ENCODE assay signal across 19 cellular contexts in genomic region chr2:172330060-172330671, GRCh38.
A peak's percentile ranks its signal among the peaks of the same experiment; 100 is the strongest.
DNase-seq lines count a peak whose midpoint lies in the region; ATAC-seq and TF ChIP-seq lines count a peak whose summit lies in the region.
"Had no signal": no experiment of that assay in that cellular context is flagged by ENCODE, and none has a peak within 500 bp of the region (broad histone marks: within the 10 kb centered on the region; RNA-seq: fewer than 3 reads in every experiment).

No MANE protein-coding gene starts in this region.

- no peak overlapping the region for H4K5ac ChIP-seq in IMR-90 (ENCODE audit: low read depth, low read length)

- no peaks in the 10 kb centered on the region for H3K79me2 ChIP-seq in mammary epithelial cell (ENCODE audit: insufficient read depth, low read length)

- H3K14ac ChIP-seq in IMR-90 (replicated peaks; ENCODE audit: low read depth, low read length) = no peak overlapping the region

- intact Hi-C loops in IMR-90 (cut with micrococcal nuclease) (no loop called here), left ventricle myocardium inferior (cut with micrococcal nuclease) (no loop called here), gastrocnemius medialis (cut with DNase I; ENCODE audit: low total_unique reads) (no loop called here), mammary epithelial cell (cut with micrococcal nuclease) (no loop called here)
- intact Hi-C loops in activated naive CD4-positive, alpha-beta T cell treated with anti-CD3 and anti-CD28 coated beads for 36 hours (cut with micrococcal nuclease) = no loop called here

- no peaks in the 10 kb centered on the region for H3K36me3 ChIP-seq in IMR-90 (ENCODE audit: control insufficient read depth, insufficient read depth, low read length)
- H3K36me3 ChIP-seq in left ventricle myocardium inferior = no peaks in the 10 kb centered on the region
- H3K36me3 ChIP-seq in gastrocnemius medialis = no peaks in the 10 kb centered on the region
- H3K36me3 ChIP-seq in mammary epithelial cell (ENCODE audit: insufficient read depth, low read length) = no peaks in the 10 kb centered on the region

- no peak for DNase-seq in IMR-90
- peak; percentile 63 for DNase-seq in NCI-H345 (lab: John Stamatoyannopoulos, UW)
- DNase-seq in left ventricle myocardium inferior = no peak
- DNase-seq in gastrocnemius medialis = peak in 1 of 2 donors; percentile 30
- no peak for DNase-seq in activated naive CD4-positive, alpha-beta T cell treated with anti-CD3 and anti-CD28 coated beads for 36 hours
- no peak for DNase-seq in mammary epithelial cell
- DNase-seq: activated CD4-positive, CD25-positive, alpha-beta regulatory T cell; activated naive CD4-positive, alpha-beta T cell treated with anti-CD3 and anti-CD28 coated beads, Interleukin-2, amount 50 U/mL, for 16 hours; effector memory CD4-positive, alpha-beta T cell; GOT3; naive B cell; NCI-H187 treated with DMSO at 0.1 percent for 48 hours; retina; stimulated activated CD4-positive, alpha-beta T cell treated with anti-CD3 and anti-CD28 coated beads, Interleukin-4, amount 100 ng/mL, for 24 hours had no signal

- no peak overlapping the region for H2BK5ac ChIP-seq in IMR-90 (ENCODE audit: low read depth, low read length, poor library complexity, severe bottlenecking)

- H3K36me3 Mint-ChIP-seq in activated naive CD4-positive, alpha-beta T cell treated with anti-CD3 and anti-CD28 coated beads for 36 hours (ENCODE audit: low read depth) = no peaks in the 10 kb centered on the region
- H3K36me3 Mint-ChIP-seq: CD14-positive monocyte; naive B cell; stimulated activated effector memory CD8-positive, alpha-beta T cell treated with anti-CD3 and anti-CD28 coated beads, Interleukin-12 subunit alpha, Interleukin-12 subunit beta, amount 100 ng/mL, for 72 hours had no signal

- H3K4me1 ChIP-seq in IMR-90 (ENCODE audit: control insufficient read depth, insufficient read depth, low read length) (peaks cover 5% of the 10 kb centered on the region; the same call in 1 of the 2 replicates), left ventricle myocardium inferior (peaks cover 30% of the 10 kb centered on the region), gastrocnemius medialis (peaks cover 3 to 5% of the 10 kb centered on the region in 2 donors), mammary epithelial cell (ENCODE audit: insufficient read depth, low read length) (peaks cover 3% of the 10 kb centered on the region)

- no peak overlapping the region for H3K9ac ChIP-seq in IMR-90 (ENCODE audit: low read depth, low read length)
- H3K9ac ChIP-seq in mammary epithelial cell (ENCODE audit: insufficient read depth, low read length) = no peak overlapping the region

- in situ Hi-C loops in IMR-90 (cut with MboI; ENCODE audit: low sequenced_read_pairs) (no loop called here), gastrocnemius medialis (cut with MboI; ENCODE audit: low sequenced_read_pairs in 4 of 4) (no loop called here), mammary epithelial cell (cut with MboI; ENCODE audit: low sequenced_read_pairs in 2 of 2) (no loop called here)

- no peaks in the 10 kb centered on the region for H3K27me3 ChIP-seq in IMR-90 (ENCODE audit: control insufficient read depth, insufficient read depth, low read length)
- H3K27me3 ChIP-seq in left ventricle myocardium inferior (ENCODE audit: low read depth) = no peaks in the 10 kb centered on the region
- no peaks in the 10 kb centered on the region for H3K27me3 ChIP-seq in gastrocnemius medialis
- no peaks in the 10 kb centered on the region for H3K27me3 ChIP-seq in mammary epithelial cell (ENCODE audit: insufficient read depth, low read length)

- H3K79me1 ChIP-seq in IMR-90 (ENCODE audit: low read depth in 1 of 2, low read length in 2 of 2) = no peaks in the 10 kb centered on the region

- CTCF ChIA-PET in IMR-90 (lab: Yijun Ruan, JAX) (no interaction called here), mammary epithelial cell (lab: Charles Lee; ENCODE audit: low non-redundant PET) (no interaction called here)
- CTCF ChIA-PET in activated naive CD4-positive, alpha-beta T cell treated with anti-CD3 and anti-CD28 coated beads for 36 hours (lab: Charles Lee) = no interaction called here

- dilution Hi-C loops in IMR-90 (cut with HindIII; ENCODE audit: low sequenced_read_pairs, unreplicated experiment) (no loop called here), mammary epithelial cell (cut with HindIII; ENCODE audit: low sequenced_read_pairs) (no loop called here)

- H2AFZ ChIP-seq in IMR-90 (replicated peaks; ENCODE audit: low read length, poor library complexity) (peak overlapping the region; percentile 35), mammary epithelial cell (ENCODE audit: low read depth, low read length) (no peak overlapping the region)

- H3K18ac ChIP-seq in IMR-90 (ENCODE audit: low read depth, low read length) = no peak overlapping the region

- no peaks in the 10 kb centered on the region for H3K27me3 Mint-ChIP-seq in activated naive CD4-positive, alpha-beta T cell treated with anti-CD3 and anti-CD28 coated beads for 36 hours (ENCODE audit: low read depth)

- H4K20me1 ChIP-seq in IMR-90 (ENCODE audit: insufficient read depth, low read length) = no peaks in the 10 kb centered on the region
- H4K20me1 ChIP-seq in mammary epithelial cell (ENCODE audit: insufficient read depth, low read length) = no peaks in the 10 kb centered on the region

- no peak overlapping the region for H2BK120ac ChIP-seq in IMR-90 (ENCODE audit: low read depth, low read length)

- no peak overlapping the region for H2BK20ac ChIP-seq in IMR-90 (ENCODE audit: low read depth, low read length)

- H3K23ac ChIP-seq in IMR-90 (ENCODE audit: low read depth, low read length) = no peak overlapping the region

- ATAC-seq in IMR-90 (ENCODE audit: low read depth) (no peak), gastrocnemius medialis (peak in 1 of 2 donors; percentile 54), GM21529 (IDR thresholded peaks at IDR 0.05; ENCODE audit: unreplicated experiment) (no peak), GM21723 (IDR thresholded peaks at IDR 0.05; ENCODE audit: unreplicated experiment) (no peak)
- ATAC-seq: SK-N-SH treated with all-trans-retinoic acid at 6 μM for 48 hours; stimulated activated effector memory CD8-positive, alpha-beta T cell treated with anti-CD3 and anti-CD28 coated beads, Interleukin-12 subunit alpha, Interleukin-12 subunit beta, amount 100 ng/mL, for 72 hours had no signal

- H3K4ac ChIP-seq in IMR-90 (ENCODE audit: low read depth, low read length) = no peak overlapping the region

- POLR2A ChIA-PET in IMR-90 (lab: Charles Lee; ENCODE audit: unreplicated experiment) = no interaction called here

- no peak overlapping the region for H2BK15ac ChIP-seq in IMR-90 (ENCODE audit: low read depth, low read length)

- H2AK9ac ChIP-seq in IMR-90 (replicated peaks; ENCODE audit: low read depth, low read length, poor library complexity) = no peak overlapping the region

- no peak for TF ChIP-seq RAD21 in IMR-90 (IDR thresholded peaks at IDR 0.05; ENCODE audit: low read length)

- H4K8ac ChIP-seq in IMR-90 (ENCODE audit: low read depth in 2 of 2, low read length in 2 of 2) = no peak overlapping the region

- TF ChIP-seq CTCF in IMR-90 (conservative IDR thresholded peaks at IDR 0.05; ENCODE audit: low read depth, low read length) (no peak), left ventricle myocardium inferior (IDR thresholded peaks at IDR 0.05; ENCODE audit: borderline replicate concordance) (no peak), gastrocnemius medialis (IDR thresholded peaks at IDR 0.05 in 4 of 5, conservative IDR thresholded peaks at IDR 0.05 in 1 of 5) (no peak), mammary epithelial cell (conservative IDR thresholded peaks at IDR 0.05 in 1 of 2, IDR thresholded peaks at IDR 0.05 in 1 of 2; ENCODE audit: extremely low read depth in 1 of 2, insufficient read depth in 1 of 2, low read depth in 1 of 2, low read length in 2 of 2) (no peak)

- H3K27ac Mint-ChIP-seq in activated naive CD4-positive, alpha-beta T cell treated with anti-CD3 and anti-CD28 coated beads for 36 hours = no peak overlapping the region
- H3K27ac Mint-ChIP-seq: naive B cell; stimulated activated effector memory CD8-positive, alpha-beta T cell treated with anti-CD3 and anti-CD28 coated beads, Interleukin-12 subunit alpha, Interleukin-12 subunit beta, amount 100 ng/mL, for 72 hours had no signal

- H3K4me3 Mint-ChIP-seq in activated naive CD4-positive, alpha-beta T cell treated with anti-CD3 and anti-CD28 coated beads for 36 hours = no peak overlapping the region
- H3K4me3 Mint-ChIP-seq: CD14-positive monocyte; stimulated activated effector memory CD8-positive, alpha-beta T cell treated with anti-CD3 and anti-CD28 coated beads, Interleukin-12 subunit alpha, Interleukin-12 subunit beta, amount 100 ng/mL, for 72 hours had no signal

- H3K4me2 ChIP-seq in IMR-90 (ENCODE audit: low read depth, low read length) = no peak overlapping the region
- no peak overlapping the region for H3K4me2 ChIP-seq in mammary epithelial cell (ENCODE audit: insufficient read depth, low read depth, low read length)

- H3K9me3 Mint-ChIP-seq in activated naive CD4-positive, alpha-beta T cell treated with anti-CD3 and anti-CD28 coated beads for 36 hours = no peaks in the 10 kb centered on the region
- H3K9me3 Mint-ChIP-seq: stimulated activated effector memory CD8-positive, alpha-beta T cell treated with anti-CD3 and anti-CD28 coated beads, Interleukin-12 subunit alpha, Interleukin-12 subunit beta, amount 100 ng/mL, for 72 hours had no signal

- no peaks in the 10 kb centered on the region for H3K4me1 Mint-ChIP-seq in activated naive CD4-positive, alpha-beta T cell treated with anti-CD3 and anti-CD28 coated beads for 36 hours (ENCODE audit: low read depth)
- H3K4me1 Mint-ChIP-seq: stimulated activated effector memory CD8-positive, alpha-beta T cell treated with anti-CD3 and anti-CD28 coated beads, Interleukin-12 subunit alpha, Interleukin-12 subunit beta, amount 100 ng/mL, for 72 hours had no signal

- H2AK5ac ChIP-seq in IMR-90 (ENCODE audit: low read depth, low read length) = no peak overlapping the region

- no peak overlapping the region for H3K27ac ChIP-seq in IMR-90 (ENCODE audit: insufficient read depth, low read length)
- H3K27ac ChIP-seq in left ventricle myocardium inferior (replicated peaks) = peak overlapping the region; percentile 78
- H3K27ac ChIP-seq in gastrocnemius medialis = peak overlapping the region in 3 of 4 donors; percentile 44 to 60 (median 49)
- no peak overlapping the region for H3K27ac ChIP-seq in mammary epithelial cell (ENCODE audit: insufficient read depth, low read depth, low read length)

- H3K56ac ChIP-seq in IMR-90 (ENCODE audit: extremely low read depth, insufficient read depth, low read length) = no peak overlapping the region

- no peaks in the 10 kb centered on the region; the same call in 1 of the 2 replicates for H3K9me1 ChIP-seq in IMR-90 (ENCODE audit: insufficient read depth, low read length)

- H4K91ac ChIP-seq in IMR-90 (ENCODE audit: insufficient read depth, low read depth, low read length) = no peak overlapping the region

- TF ChIP-seq POLR2A in IMR-90 (IDR thresholded peaks at IDR 0.05; ENCODE audit: low read depth, low read length) (no peak), gastrocnemius medialis (IDR thresholded peaks at IDR 0.05) (no peak)

- H3K9me3 ChIP-seq in IMR-90 (ENCODE audit: control insufficient read depth, insufficient read depth, low read length) (no peaks in the 10 kb centered on the region), left ventricle myocardium inferior (replicated peaks) (no peaks in the 10 kb centered on the region), gastrocnemius medialis (no peaks in the 10 kb centered on the region), mammary epithelial cell (replicated peaks; ENCODE audit: insufficient read depth, low read length) (no peaks in the 10 kb centered on the region)

- 59% methylated on average over 2 of the region's 5 CpGs; no CpG with 5 or more reads in 1 of the 2 experiments for WGBS in IMR-90 (ENCODE audit: extremely low coverage in 2 of 2, insufficient read length in 1 of 2), 2 experiments
- WGBS in mammary epithelial cell (ENCODE audit: low coverage, missing lambda C conversion rate) = 78% methylated on average over 5 of the region's 5 CpGs

- H3K4me3 ChIP-seq in IMR-90 (ENCODE audit: insufficient read depth, low read depth, low read length) (no peak overlapping the region), left ventricle myocardium inferior (no peak overlapping the region), gastrocnemius medialis (no peak overlapping the region), mammary epithelial cell (replicated peaks in 1 of 3; ENCODE audit: insufficient read depth in 1 of 3, low read depth in 2 of 3, low read length in 3 of 3) (no peak overlapping the region)

- BruUV-seq in IMR-90 (replicated peaks; lab: Mats Ljungman, UMichigan) = no TSS peak
- no TSS peak for BruUV-seq in mammary epithelial cell (replicated peaks; lab: Mats Ljungman, UMichigan)

Comparison
In these comparisons a context has a peak if more than half of its experiments do, and no peak if none do; other contexts are left out.
1. H3K27ac ChIP-seq: peak in left ventricle myocardium inferior (single experiment) and gastrocnemius medialis (3 of 4); none in IMR-90 (single experiment) and mammary epithelial cell (single experiment).